In the genomic region with DNA sequence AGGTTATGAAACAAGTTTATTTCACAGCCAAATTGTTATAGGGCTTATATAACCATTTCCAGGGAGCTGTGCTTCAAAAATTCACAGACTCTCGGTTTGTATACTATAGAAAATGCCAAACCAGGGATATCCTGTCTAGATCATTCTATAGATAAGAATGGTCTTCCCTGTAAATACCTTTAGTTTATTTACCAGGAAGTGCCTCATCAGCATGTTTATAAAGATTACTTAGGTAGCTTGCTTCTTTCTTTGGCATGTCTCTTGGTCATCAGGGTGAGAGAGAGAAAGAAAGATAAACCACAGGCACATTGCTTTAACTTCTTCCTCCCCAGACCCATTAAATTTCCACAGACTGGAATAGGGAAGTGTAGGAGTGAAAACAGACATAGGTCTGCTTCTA, we compare ENCODE assay signal across 1 cellular context.
TF ChIP-seq lines count a peak whose summit lies in the region.

No MANE protein-coding gene starts in this region.

TF ChIP-seq in GM12878, 131 proteins besides CTCF, POLR2A, EP300 and RAD21 (continued from another document):
- TF ChIP-seq ZNF207 (IDR thresholded peaks at IDR 0.05; ENCODE audit: borderline replicate concordance): no peak
